ENCODE assay signal across 1 cellular context in the genomic region with DNA sequence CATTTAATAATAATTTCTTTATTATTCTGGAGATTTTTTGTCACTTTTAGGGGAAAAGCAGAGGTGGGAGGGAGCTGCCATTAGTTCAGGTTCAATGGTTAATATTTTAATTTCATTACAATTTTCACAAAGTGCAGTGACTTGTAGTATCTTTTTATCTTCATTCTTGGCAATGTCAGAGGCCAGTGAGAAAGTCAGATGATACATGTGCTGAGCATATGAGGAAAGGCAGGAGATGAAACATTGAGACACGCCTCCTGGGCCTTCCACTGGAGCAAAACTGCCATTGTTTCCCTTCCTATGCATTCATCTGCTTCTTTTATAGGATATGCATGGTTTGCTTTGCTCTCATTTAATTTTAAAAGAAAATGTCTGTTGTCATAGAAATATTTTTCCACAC.
TF ChIP-seq lines count a peak whose summit lies in the region.

No MANE protein-coding gene starts in this region.

TF ChIP-seq in K562, 482 proteins besides CTCF, POLR2A, EP300 and RAD21 (continued from another document):
- TF ChIP-seq, protein P1, sequence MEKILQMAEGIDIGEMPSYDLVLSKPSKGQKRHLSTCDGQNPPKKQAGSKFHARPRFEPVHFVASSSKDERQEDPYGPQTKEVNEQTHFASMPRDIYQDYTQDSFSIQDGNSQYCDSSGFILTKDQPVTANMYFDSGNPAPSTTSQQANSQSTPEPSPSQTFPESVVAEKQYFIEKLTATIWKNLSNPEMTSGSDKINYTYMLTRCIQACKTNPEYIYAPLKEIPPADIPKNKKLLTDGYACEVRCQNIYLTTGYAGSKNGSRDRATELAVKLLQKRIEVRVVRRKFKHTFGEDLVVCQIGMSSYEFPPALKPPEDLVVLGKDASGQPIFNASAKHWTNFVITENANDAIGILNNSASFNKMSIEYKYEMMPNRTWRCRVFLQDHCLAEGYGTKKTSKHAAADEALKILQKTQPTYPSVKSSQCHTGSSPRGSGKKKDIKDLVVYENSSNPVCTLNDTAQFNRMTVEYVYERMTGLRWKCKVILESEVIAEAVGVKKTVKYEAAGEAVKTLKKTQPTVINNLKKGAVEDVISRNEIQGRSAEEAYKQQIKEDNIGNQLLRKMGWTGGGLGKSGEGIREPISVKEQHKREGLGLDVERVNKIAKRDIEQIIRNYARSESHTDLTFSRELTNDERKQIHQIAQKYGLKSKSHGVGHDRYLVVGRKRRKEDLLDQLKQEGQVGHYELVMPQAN (IDR thresholded peaks at IDR 0.05; ENCODE audit: borderline replicate concordance) = no peak
- TF ChIP-seq, protein P2, sequence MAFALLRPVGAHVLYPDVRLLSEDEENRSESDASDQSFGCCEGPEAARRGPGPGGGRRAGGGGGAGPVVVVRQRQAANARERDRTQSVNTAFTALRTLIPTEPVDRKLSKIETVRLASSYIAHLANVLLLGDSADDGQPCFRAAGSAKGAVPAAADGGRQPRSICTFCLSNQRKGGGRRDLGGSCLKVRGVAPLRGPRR (CRISPR knock-in tag; IDR thresholded peaks at IDR 0.05) = no peak
- TF ChIP-seq, protein P3, sequence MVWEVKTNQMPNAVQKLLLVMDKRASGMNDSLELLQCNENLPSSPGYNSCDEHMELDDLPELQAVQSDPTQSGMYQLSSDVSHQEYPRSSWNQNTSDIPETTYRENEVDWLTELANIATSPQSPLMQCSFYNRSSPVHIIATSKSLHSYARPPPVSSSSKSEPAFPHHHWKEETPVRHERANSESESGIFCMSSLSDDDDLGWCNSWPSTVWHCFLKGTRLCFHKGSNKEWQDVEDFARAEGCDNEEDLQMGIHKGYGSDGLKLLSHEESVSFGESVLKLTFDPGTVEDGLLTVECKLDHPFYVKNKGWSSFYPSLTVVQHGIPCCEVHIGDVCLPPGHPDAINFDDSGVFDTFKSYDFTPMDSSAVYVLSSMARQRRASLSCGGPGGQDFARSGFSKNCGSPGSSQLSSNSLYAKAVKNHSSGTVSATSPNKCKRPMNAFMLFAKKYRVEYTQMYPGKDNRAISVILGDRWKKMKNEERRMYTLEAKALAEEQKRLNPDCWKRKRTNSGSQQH (CRISPR knock-in tag; IDR thresholded peaks at IDR 0.05) = no peak
- TF ChIP-seq ZNF253 (CRISPR knock-in tag; conservative IDR thresholded peaks at IDR 0.05) (no peak), ZNF324 (CRISPR knock-in tag; IDR thresholded peaks at IDR 0.05) (no peak), HCFC1 (IDR thresholded peaks at IDR 0.05; ENCODE audit: low read depth, low read length) (no peak), KDM5B (IDR thresholded peaks at IDR 0.05; ENCODE audit: insufficient replicate concordance, low read depth, low read length) (no peak), PTTG1 (tag; IDR thresholded peaks at IDR 0.05; ENCODE audit: low read depth) (no peak), CBX3 (IDR thresholded peaks at IDR 0.05; ENCODE audit: borderline replicate concordance in 1 of 2, low read length in 2 of 2) (peak in 1 of 2 experiments; percentile 74; a peak in 2 of 3 replicates), PHF8 (IDR thresholded peaks at IDR 0.05; ENCODE audit: borderline replicate concordance, low read length) (no peak), RAD51 (IDR thresholded peaks at IDR 0.05; ENCODE audit: borderline replicate concordance, low read depth) (no peak), CBX5 (IDR thresholded peaks at IDR 0.05; ENCODE audit: borderline replicate concordance, low read depth) (peak; percentile 69; the same call in 1 of the 2 replicates), POLR3A (IDR thresholded peaks at IDR 0.05; ENCODE audit: borderline replicate concordance, extremely low read depth, insufficient read depth, insufficient read length) (no peak)
- TF ChIP-seq, protein P4, sequence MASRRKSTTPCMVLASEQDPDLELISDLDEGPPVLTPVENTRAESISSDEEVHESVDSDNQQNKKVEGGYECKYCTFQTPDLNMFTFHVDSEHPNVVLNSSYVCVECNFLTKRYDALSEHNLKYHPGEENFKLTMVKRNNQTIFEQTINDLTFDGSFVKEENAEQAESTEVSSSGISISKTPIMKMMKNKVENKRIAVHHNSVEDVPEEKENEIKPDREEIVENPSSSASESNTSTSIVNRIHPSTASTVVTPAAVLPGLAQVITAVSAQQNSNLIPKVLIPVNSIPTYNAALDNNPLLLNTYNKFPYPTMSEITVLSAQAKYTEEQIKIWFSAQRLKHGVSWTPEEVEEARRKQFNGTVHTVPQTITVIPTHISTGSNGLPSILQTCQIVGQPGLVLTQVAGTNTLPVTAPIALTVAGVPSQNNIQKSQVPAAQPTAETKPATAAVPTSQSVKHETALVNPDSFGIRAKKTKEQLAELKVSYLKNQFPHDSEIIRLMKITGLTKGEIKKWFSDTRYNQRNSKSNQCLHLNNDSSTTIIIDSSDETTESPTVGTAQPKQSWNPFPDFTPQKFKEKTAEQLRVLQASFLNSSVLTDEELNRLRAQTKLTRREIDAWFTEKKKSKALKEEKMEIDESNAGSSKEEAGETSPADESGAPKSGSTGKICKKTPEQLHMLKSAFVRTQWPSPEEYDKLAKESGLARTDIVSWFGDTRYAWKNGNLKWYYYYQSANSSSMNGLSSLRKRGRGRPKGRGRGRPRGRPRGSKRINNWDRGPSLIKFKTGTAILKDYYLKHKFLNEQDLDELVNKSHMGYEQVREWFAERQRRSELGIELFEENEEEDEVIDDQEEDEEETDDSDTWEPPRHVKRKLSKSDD (conservative IDR thresholded peaks at IDR 0.05; ENCODE audit: low read length) = no peak
- TF ChIP-seq, protein P5, sequence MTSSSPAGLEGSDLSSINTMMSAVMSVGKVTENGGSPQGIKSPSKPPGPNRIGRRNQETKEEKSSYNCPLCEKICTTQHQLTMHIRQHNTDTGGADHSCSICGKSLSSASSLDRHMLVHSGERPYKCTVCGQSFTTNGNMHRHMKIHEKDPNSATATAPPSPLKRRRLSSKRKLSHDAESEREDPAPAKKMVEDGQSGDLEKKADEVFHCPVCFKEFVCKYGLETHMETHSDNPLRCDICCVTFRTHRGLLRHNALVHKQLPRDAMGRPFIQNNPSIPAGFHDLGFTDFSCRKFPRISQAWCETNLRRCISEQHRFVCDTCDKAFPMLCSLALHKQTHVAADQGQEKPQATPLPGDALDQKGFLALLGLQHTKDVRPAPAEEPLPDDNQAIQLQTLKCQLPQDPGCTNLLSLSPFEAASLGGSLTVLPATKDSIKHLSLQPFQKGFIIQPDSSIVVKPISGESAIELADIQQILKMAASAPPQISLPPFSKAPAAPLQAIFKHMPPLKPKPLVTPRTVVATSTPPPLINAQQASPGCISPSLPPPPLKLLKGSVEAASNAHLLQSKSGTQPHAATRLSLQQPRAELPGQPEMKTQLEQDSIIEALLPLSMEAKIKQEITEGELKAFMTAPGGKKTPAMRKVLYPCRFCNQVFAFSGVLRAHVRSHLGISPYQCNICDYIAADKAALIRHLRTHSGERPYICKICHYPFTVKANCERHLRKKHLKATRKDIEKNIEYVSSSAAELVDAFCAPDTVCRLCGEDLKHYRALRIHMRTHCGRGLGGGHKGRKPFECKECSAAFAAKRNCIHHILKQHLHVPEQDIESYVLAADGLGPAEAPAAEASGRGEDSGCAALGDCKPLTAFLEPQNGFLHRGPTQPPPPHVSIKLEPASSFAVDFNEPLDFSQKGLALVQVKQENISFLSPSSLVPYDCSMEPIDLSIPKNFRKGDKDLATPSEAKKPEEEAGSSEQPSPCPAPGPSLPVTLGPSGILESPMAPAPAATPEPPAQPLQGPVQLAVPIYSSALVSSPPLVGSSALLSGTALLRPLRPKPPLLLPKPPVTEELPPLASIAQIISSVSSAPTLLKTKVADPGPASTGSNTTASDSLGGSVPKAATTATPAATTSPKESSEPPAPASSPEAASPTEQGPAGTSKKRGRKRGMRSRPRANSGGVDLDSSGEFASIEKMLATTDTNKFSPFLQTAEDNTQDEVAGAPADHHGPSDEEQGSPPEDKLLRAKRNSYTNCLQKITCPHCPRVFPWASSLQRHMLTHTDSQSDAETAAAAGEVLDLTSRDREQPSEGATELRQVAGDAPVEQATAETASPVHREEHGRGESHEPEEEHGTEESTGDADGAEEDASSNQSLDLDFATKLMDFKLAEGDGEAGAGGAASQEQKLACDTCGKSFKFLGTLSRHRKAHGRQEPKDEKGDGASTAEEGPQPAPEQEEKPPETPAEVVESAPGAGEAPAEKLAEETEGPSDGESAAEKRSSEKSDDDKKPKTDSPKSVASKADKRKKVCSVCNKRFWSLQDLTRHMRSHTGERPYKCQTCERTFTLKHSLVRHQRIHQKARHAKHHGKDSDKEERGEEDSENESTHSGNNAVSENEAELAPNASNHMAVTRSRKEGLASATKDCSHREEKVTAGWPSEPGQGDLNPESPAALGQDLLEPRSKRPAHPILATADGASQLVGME (CRISPR knock-in tag; IDR thresholded peaks at IDR 0.05) = no peak
